Comparison of ENCODE assay signal across 8 cellular contexts in the genomic region with DNA sequence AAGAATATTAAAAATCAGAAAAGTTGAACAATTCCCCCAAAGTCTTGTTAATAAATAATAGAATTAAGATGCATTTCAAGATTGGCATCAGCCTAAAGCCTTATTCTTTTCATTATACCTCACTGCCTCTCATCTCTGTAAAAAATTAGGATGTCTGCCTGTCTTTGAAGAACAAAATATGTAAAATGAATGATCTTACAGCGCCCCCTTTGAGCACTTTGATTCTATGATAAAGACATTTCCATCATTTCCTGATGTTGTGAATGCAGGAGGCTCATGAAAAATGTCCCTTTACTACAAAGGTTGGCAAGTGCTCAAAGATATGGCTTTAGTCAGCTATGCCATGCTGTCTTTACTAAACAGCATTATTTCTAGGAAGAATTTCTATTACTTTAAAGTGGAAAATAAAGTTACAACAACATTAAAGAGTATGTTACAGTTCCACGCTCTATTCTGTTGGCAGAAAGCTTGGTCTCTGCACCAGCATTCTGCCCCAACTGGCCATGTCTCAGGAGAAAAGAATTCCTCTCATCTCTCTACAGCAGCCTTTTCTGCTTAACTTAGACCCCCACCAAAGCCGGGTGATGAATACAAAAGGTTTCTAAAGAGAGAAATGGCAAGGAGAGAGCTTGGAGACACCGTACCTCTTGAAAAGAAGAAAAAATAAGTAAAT.
DNase-seq lines count a peak whose midpoint lies in the region; ATAC-seq, FAIRE-seq and TF ChIP-seq lines count a peak whose summit lies in the region.

No MANE protein-coding gene starts in this region.

- intact Hi-C loops in A673 (cut with micrococcal nuclease; ENCODE audit: unreplicated experiment): loop anchor here (1.0 kb wide), 1 partner anchor 479 kb away; no protein-coding TSS in a partner anchor
- intact Hi-C loops in thyroid gland (cut with DNase I): no loop called here

- WGBS in thyroid gland, 2 donors: 56% methylated on average over 4 of the region's 4 CpGs

- CTCF ChIA-PET in A673 (lab: Charles Lee): no interaction called here

- H3K4me3 ChIP-seq in A673 (ENCODE audit: low read depth, low read length, poor library complexity, severe bottlenecking): no peak overlapping the region
- H3K4me3 ChIP-seq in fibroblast of the aortic adventitia (ENCODE audit: low read depth, low read length): no peak overlapping the region
- H3K4me3 ChIP-seq in thyroid gland (replicated peaks in 1 of 3): no peak overlapping the region

- BruUV-seq in A673 (replicated peaks; lab: Mats Ljungman, UMichigan): no TSS peak

- ATAC-seq in GM21390 (IDR thresholded peaks at IDR 0.05; ENCODE audit: unreplicated experiment): no peak

- TF ChIP-seq POLR2A in thyroid gland (IDR thresholded peaks at IDR 0.05): no peak

- TF ChIP-seq CTCF in A673 (conservative IDR thresholded peaks at IDR 0.05; ENCODE audit: low read depth, low read length): peak; percentile 68
- 0 out of 3 replicates have a peak, but pooled peaks have one; percentile 9 for TF ChIP-seq CTCF in GM12872 (IDR thresholded peaks at IDR 0.05; ENCODE audit: insufficient read depth, low read depth, low read length)
- TF ChIP-seq CTCF in fibroblast of the aortic adventitia (IDR thresholded peaks at IDR 0.05; ENCODE audit: insufficient read depth, low read length): peak; percentile 39
- TF ChIP-seq CTCF in thyroid gland (IDR thresholded peaks at IDR 0.05): peak in 2 of 6 experiments; percentile 9 to 21

- H3K9me3 ChIP-seq in A673 (ENCODE audit: low read depth, low read length, poor library complexity, severe bottlenecking): no peaks in the 10 kb centered on the region
- H3K9me3 ChIP-seq in thyroid gland: no peaks in the 10 kb centered on the region

- H3K4me1 ChIP-seq in A673 (ENCODE audit: insufficient read depth, low read length, poor library complexity, severe bottlenecking) (peaks cover 13% of the 10 kb centered on the region), thyroid gland (no peaks in the 10 kb centered on the region)

- POLR2A ChIA-PET in A673 (lab: Charles Lee; ENCODE audit: low non-redundant PET): no interaction called here

- H3K36me3 ChIP-seq in A673 (ENCODE audit: insufficient read depth, low read length, poor library complexity, severe bottlenecking) (no peaks in the 10 kb centered on the region), thyroid gland (no peaks in the 10 kb centered on the region)

- H3K27me3 ChIP-seq in A673 (replicated peaks; ENCODE audit: insufficient read depth, low read depth, low read length, poor library complexity) (no peaks in the 10 kb centered on the region), thyroid gland (no peaks in the 10 kb centered on the region)

- DNase-seq in A673 (ENCODE audit: low spot score) (peak; percentile 82), RCC 7860 (ENCODE audit: low spot score) (peak; percentile 21), fibroblast of the aortic adventitia (ENCODE audit: low read depth) (peak; percentile 77), thyroid gland (no peak)
- no peak for DNase-seq in activated CD4-positive, alpha-beta T cell treated with anti-CD3 and anti-CD28 coated beads, Interleukin-2, amount 50 U/mL, for 1 hour
- no peak for DNase-seq in activated CD4-positive, alpha-beta T cell treated with anti-CD3 and anti-CD28 coated beads for 48 hours

- FAIRE-seq in RCC 7860 (lab: Jason Lieb, UNC): peak; percentile 25

- H3K27ac ChIP-seq in A673 (ENCODE audit: low read depth, low read length, poor library complexity, severe bottlenecking) (peak overlapping the region; percentile 2), thyroid gland (no peak overlapping the region)

Comparison
In these comparisons a context has a peak if more than half of its experiments do, and no peak if none do; other contexts are left out.
1. DNase-seq: peak in A673 (single experiment), RCC 7860 (single experiment) and fibroblast of the aortic adventitia (single experiment); none in thyroid gland (0 of 2), activated CD4-positive, alpha-beta T cell treated with anti-CD3 and anti-CD28 coated beads, Interleukin-2, amount 50 U/mL, for 1 hour (single experiment) and activated CD4-positive, alpha-beta T cell treated with anti-CD3 and anti-CD28 coated beads for 48 hours (single experiment).